ENCODE assay signal across 8 cellular contexts in genomic region chr13:98476538-98476966, GRCh38.
DNase-seq lines count a peak whose midpoint lies in the region; ATAC-seq and TF ChIP-seq lines count a peak whose summit lies in the region.

No MANE protein-coding gene starts in this region.

- H3K36me3 Mint-ChIP-seq in T-helper 1 cell treated with Interleukin-12 subunit alpha and Interleukin-12 subunit beta and Interleukin-4 antibody, amounts not matched to agents 30 μg/mL and 1 μg/mL, for 36 hours (ENCODE audit: low read depth) = peaks cover 50% of the 10 kb centered on the region

- peak overlapping the region; percentile 32 for H3K4me3 ChIP-seq in ACC112 (ENCODE audit: low read depth, low read length)
- H3K4me3 ChIP-seq in adrenal gland = no peak overlapping the region

- peak overlapping the region; percentile 77 for H3K4me3 Mint-ChIP-seq in T-helper 1 cell treated with Interleukin-12 subunit alpha and Interleukin-12 subunit beta and Interleukin-4 antibody, amounts not matched to agents 30 μg/mL and 1 μg/mL, for 36 hours

- no peaks in the 10 kb centered on the region for H3K27me3 ChIP-seq in ACC112 (ENCODE audit: insufficient read depth, low read length)
- H3K27me3 ChIP-seq in adrenal gland = no peaks in the 10 kb centered on the region

- peaks cover 18% of the 10 kb centered on the region for H3K36me3 ChIP-seq in ACC112 (ENCODE audit: insufficient read depth, low read length)
- peaks cover 0 to 12% of the 10 kb centered on the region in 2 donors for H3K36me3 ChIP-seq in adrenal gland (replicated peaks in 1 of 2)

- peaks cover 46% of the 10 kb centered on the region for H3K79me2 ChIP-seq in ACC112 (ENCODE audit: control insufficient read depth, insufficient read depth, low read length, unreplicated experiment)

- TF ChIP-seq POLR2A in adrenal gland (IDR thresholded peaks at IDR 0.05) = no peak

- H3K27ac ChIP-seq in ACC112 (ENCODE audit: low read depth, low read length) (peak overlapping the region; percentile 93), adrenal gland (peak overlapping the region in 3 of 5 donors; percentile 20 to 71 (median 57))

- no peaks in the 10 kb centered on the region for H3K9me3 ChIP-seq in adrenal gland (replicated peaks in 1 of 3)

- H3K4me1 ChIP-seq in ACC112 (ENCODE audit: control insufficient read depth, insufficient read depth, low read length, unreplicated experiment) (peaks cover 32% of the 10 kb centered on the region), adrenal gland (replicated peaks in 1 of 2) (peaks cover 4 to 39% of the 10 kb centered on the region in 2 donors)

- no peak for TF ChIP-seq CTCF in adrenal gland (IDR thresholded peaks at IDR 0.05)

- ATAC-seq in HG03378 (IDR thresholded peaks at IDR 0.05; ENCODE audit: unreplicated experiment) = peak; percentile 96

- peaks cover 63% of the 10 kb centered on the region for H3K4me1 Mint-ChIP-seq in T-helper 1 cell treated with Interleukin-12 subunit alpha and Interleukin-12 subunit beta and Interleukin-4 antibody, amounts not matched to agents 30 μg/mL and 1 μg/mL, for 36 hours (ENCODE audit: low read depth)

- peak overlapping the region; percentile 86 for H3K27ac Mint-ChIP-seq in T-helper 1 cell treated with Interleukin-12 subunit alpha and Interleukin-12 subunit beta and Interleukin-4 antibody, amounts not matched to agents 30 μg/mL and 1 μg/mL, for 36 hours

- intact Hi-C loops in adrenal gland (cut with DNase I) = loop anchor here in 1 of 2 donors (10.0 kb wide), 1 partner anchor 178 kb away; no protein-coding TSS in a partner anchor

- H2AFZ ChIP-seq in ACC112 (ENCODE audit: low read length, unreplicated experiment) = no peak overlapping the region

- no peaks in the 10 kb centered on the region for H3K27me3 Mint-ChIP-seq in T-helper 1 cell treated with Interleukin-12 subunit alpha and Interleukin-12 subunit beta and Interleukin-4 antibody, amounts not matched to agents 30 μg/mL and 1 μg/mL, for 36 hours (ENCODE audit: low read depth)

- DNase-seq in GM19240 (ENCODE audit: insufficient read length, low spot score) = peak; percentile 95
- peak in 6 of 7 donors; percentile 50 to 81 (median 65) for DNase-seq in adrenal gland
- peak; percentile 37 for DNase-seq in kidney glomerular epithelial cell (lab: John Stamatoyannopoulos, UW)
- DNase-seq in stimulated activated CD8-positive, alpha-beta memory T cell treated with anti-CD3 and anti-CD28 coated beads, Interleukin-12 subunit alpha, Interleukin-12 subunit beta, amount 100 ng/mL, for 4 hours (ENCODE audit: low read depth) = peak; percentile 78
- no peak for DNase-seq in DMS153 treated with DMSO at 0.1 percent for 48 hours (lab: John Stamatoyannopoulos, UW; ENCODE audit: unreplicated experiment)

- peaks cover 4% of the 10 kb centered on the region for H3K9me3 Mint-ChIP-seq in T-helper 1 cell treated with Interleukin-12 subunit alpha and Interleukin-12 subunit beta and Interleukin-4 antibody, amounts not matched to agents 30 μg/mL and 1 μg/mL, for 36 hours

- WGBS in adrenal gland, 4 donors = 39 to 56% (median 41%) methylated on average over 7 to 13 of the region's 13 CpGs
